25 cellular contexts compared by ENCODE assay signal in genomic region chr12:29702972-29703371, GRCh38.
"Had no signal": no experiment of that assay in that cellular context is flagged by ENCODE, and none has a peak within 500 bp of the region (broad histone marks: within the 10 kb centered on the region; RNA-seq: fewer than 3 reads in every experiment).

No MANE protein-coding gene starts in this region.

- H3K4me3 Mint-ChIP-seq: activated CD4-positive, alpha-beta T cell treated with anti-CD3 and anti-CD28 coated beads for 36 hours; activated CD8-positive, alpha-beta T cell treated with anti-CD3 and anti-CD28 coated beads, Interleukin-2, amount 10 ng/mL, durations not matched to agents 7 days and 5 days; activated naive CD8-positive, alpha-beta T cell treated with anti-CD3 and anti-CD28 coated beads, Interleukin-2, amount 10 ng/mL, durations not matched to agents 7 days and 5 days; IgD-negative memory B cell had no signal

- H3K36me3 ChIP-seq: adrenal gland, colonic mucosa, WERI-Rb-1 had no signal

- H3K4me3 ChIP-seq: adrenal gland, colonic mucosa, SK-N-MC had no signal

- H3K36me3 Mint-ChIP-seq: activated naive CD8-positive, alpha-beta T cell treated with anti-CD3 and anti-CD28 coated beads, Interleukin-2, amount 10 ng/mL, durations not matched to agents 7 days and 5 days; IgD-negative memory B cell had no signal

- H3K27ac ChIP-seq: adrenal gland, colonic mucosa, SK-N-MC, WERI-Rb-1 had no signal

- DNase-seq: activated CD4-positive, alpha-beta T cell treated with anti-CD3 and anti-CD28 coated beads for 36 hours; activated CD4-positive, alpha-beta T cell treated with anti-CD3 and anti-CD28 coated beads, Interleukin-2, amount 50 U/mL, for 4 hours; activated CD8-positive, alpha-beta memory T cell treated with anti-CD3 and anti-CD28 coated beads, Interleukin-2, amount 50 U/mL, for 48 hours; activated CD8-positive, alpha-beta T cell treated with anti-CD3 and anti-CD28 coated beads, Interleukin-2, amount 10 ng/mL, durations not matched to agents 7 days and 5 days; activated naive CD4-positive, alpha-beta T cell treated with anti-CD3 and anti-CD28 coated beads, Interleukin-2, amount 50 U/mL, for 16 hours; activated naive CD8-positive, alpha-beta T cell treated with anti-CD3 and anti-CD28 coated beads, Interleukin-2, amount 10 ng/mL, durations not matched to agents 7 days and 5 days; activated T-cell treated with anti-CD3 and anti-CD28 coated beads, Interleukin-2, amount 50 U/mL, for 1 hour; adrenal gland; anterior cingulate cortex; colonic mucosa; KG1; NCI-H1048; NCI-H1417; NCI-H1930; NCI-H2171; NCI-H2227 treated with DMSO at 0.1 percent for 48 hours; NCI-H446 treated with DMSO at 0.1 percent for 48 hours; NCI-H526; NCI-H774; SHP77 treated with DMSO at 0.1 percent for 48 hours; T-helper 1 cell; WERI-Rb-1 had no signal

- H3K27me3 Mint-ChIP-seq: activated CD4-positive, alpha-beta T cell treated with anti-CD3 and anti-CD28 coated beads for 36 hours; activated naive CD8-positive, alpha-beta T cell treated with anti-CD3 and anti-CD28 coated beads, Interleukin-2, amount 10 ng/mL, durations not matched to agents 7 days and 5 days had no signal

- H3K9me3 ChIP-seq: adrenal gland, colonic mucosa had no signal

- H3K4me1 Mint-ChIP-seq: activated CD4-positive, alpha-beta T cell treated with anti-CD3 and anti-CD28 coated beads for 36 hours; activated naive CD8-positive, alpha-beta T cell treated with anti-CD3 and anti-CD28 coated beads, Interleukin-2, amount 10 ng/mL, durations not matched to agents 7 days and 5 days; IgD-negative memory B cell had no signal

- ATAC-seq: activated CD4-positive, alpha-beta T cell treated with anti-CD3 and anti-CD28 coated beads for 36 hours; activated CD8-positive, alpha-beta T cell treated with anti-CD3 and anti-CD28 coated beads, Interleukin-2, amount 10 ng/mL, durations not matched to agents 7 days and 5 days; Panc1 had no signal

- H3K27ac Mint-ChIP-seq: activated CD4-positive, alpha-beta T cell treated with anti-CD3 and anti-CD28 coated beads for 36 hours; activated CD8-positive, alpha-beta T cell treated with anti-CD3 and anti-CD28 coated beads, Interleukin-2, amount 10 ng/mL, durations not matched to agents 7 days and 5 days; activated naive CD8-positive, alpha-beta T cell treated with anti-CD3 and anti-CD28 coated beads, Interleukin-2, amount 10 ng/mL, durations not matched to agents 7 days and 5 days; IgD-negative memory B cell had no signal

- H3K4me1 ChIP-seq: colonic mucosa had no signal

- H3K27me3 ChIP-seq: adrenal gland, colonic mucosa had no signal

- H3K9me3 Mint-ChIP-seq: activated naive CD8-positive, alpha-beta T cell treated with anti-CD3 and anti-CD28 coated beads, Interleukin-2, amount 10 ng/mL, durations not matched to agents 7 days and 5 days had no signal
